ENCODE assay signal across 10 cellular contexts in genomic region chr6:72649032-72649984, GRCh38. TPM values are rescaled to one million over a fixed set of nuclear protein-coding genes. Genes with fewer than 3 reads are reported as not detected.
A peak's percentile ranks its signal among the peaks of the same experiment; 100 is the strongest.
DNase-seq lines count a peak whose midpoint lies in the region; ATAC-seq and TF ChIP-seq lines count a peak whose summit lies in the region.
"Had no signal": no experiment of that assay in that cellular context is flagged by ENCODE, and none has a peak within 500 bp of the region (broad histone marks: within the 10 kb centered on the region; RNA-seq: fewer than 3 reads in every experiment).

No MANE protein-coding gene starts in this region.

- no peaks in the 10 kb centered on the region for H3K36me3 ChIP-seq in left lung

- H3K4me3 ChIP-seq in fibroblast of the aortic adventitia (ENCODE audit: low read depth, low read length) (no peak overlapping the region), left lung (no peak overlapping the region)

- H3K9me3 ChIP-seq in left lung: no peaks in the 10 kb centered on the region

- DNase-seq in M059J (ENCODE audit: low read depth) (peak; percentile 94), fibroblast of the aortic adventitia (ENCODE audit: low read depth) (peak; percentile 87), NCI-H82 (lab: John Stamatoyannopoulos, UW) (no peak), left lung (no peak), HEK293T (ENCODE audit: extremely low spot score) (no peak)
- DNase-seq in activated CD4-positive, CD25-positive, alpha-beta regulatory T cell treated with anti-CD3 and anti-CD28 coated beads, Interleukin-2, amount 50 U/mL, for 72 hours: no peak

- POLR2A ChIA-PET in HEK293T (lab: Yijun Ruan, JAX): no interaction called here

- TF ChIP-seq CTCF in fibroblast of the aortic adventitia (IDR thresholded peaks at IDR 0.05; ENCODE audit: insufficient read depth, low read length) (no peak), left lung (IDR thresholded peaks at IDR 0.05) (no peak)

- H3K27me3 ChIP-seq in left lung: no peaks in the 10 kb centered on the region

- CTCF ChIA-PET in HEK293T (lab: Yijun Ruan, JAX): no interaction called here

- H3K4me1 ChIP-seq in left lung: no peaks in the 10 kb centered on the region

- H3K27ac ChIP-seq in left lung: no peak overlapping the region
- H3K27ac ChIP-seq: VCaP had no signal

- ATAC-seq in GM18499 (IDR thresholded peaks at IDR 0.05; ENCODE audit: insufficient read depth, unreplicated experiment) (peak; percentile 69), GM21737 (IDR thresholded peaks at IDR 0.05; ENCODE audit: unreplicated experiment) (peak; percentile 46), left lung (no peak)

- intact Hi-C loops in left lung (cut with DNase I): no loop called here

TF ChIP-seq in HEK293T, 16 proteins besides CTCF, POLR2A, EP300 and RAD21:
- TF ChIP-seq ARNT (IDR thresholded peaks at IDR 0.05) (no peak), TARDBP (IDR thresholded peaks at IDR 0.05) (no peak), LEF1 (IDR thresholded peaks at IDR 0.05; ENCODE audit: borderline replicate concordance) (no peak), BHLHE40 (IDR thresholded peaks at IDR 0.05; ENCODE audit: borderline replicate concordance) (no peak), SP1 (IDR thresholded peaks at IDR 0.05) (no peak), NFRKB (IDR thresholded peaks at IDR 0.05) (no peak), FOXA1 (IDR thresholded peaks at IDR 0.05) (no peak)

RNA-seq across cellular contexts. Expression of gene KCNQ5, which starts 27.4 kb away (rescaled TPM):
- total RNA-seq in M059J (2014; rRNA removed; shearing (Covaris generic)): 3.2 and 4.8 TPM in 2 replicates
- 2.6 and 9.4 TPM in 2 replicates for total RNA-seq in fibroblast of the aortic adventitia (ENCODE audit: low replicate concordance)
- 1 to 10 TPM; 1.7 to 2.3 TPM for total RNA-seq in left lung
- total RNA-seq: pulmonary artery endothelial cell had no signal

Comparison
In these comparisons a context has a peak if more than half of its experiments do, and no peak if none do; other contexts are left out.
1. DNase-seq: peak in M059J (single experiment) and fibroblast of the aortic adventitia (single experiment); none in NCI-H82 (single experiment), activated CD4-positive, CD25-positive, alpha-beta regulatory T cell treated with anti-CD3 and anti-CD28 coated beads, Interleukin-2, amount 50 U/mL, for 72 hours (single experiment), left lung (0 of 2) and HEK293T (single experiment).